ENCODE assay signal across 8 cellular contexts in the genomic region with DNA sequence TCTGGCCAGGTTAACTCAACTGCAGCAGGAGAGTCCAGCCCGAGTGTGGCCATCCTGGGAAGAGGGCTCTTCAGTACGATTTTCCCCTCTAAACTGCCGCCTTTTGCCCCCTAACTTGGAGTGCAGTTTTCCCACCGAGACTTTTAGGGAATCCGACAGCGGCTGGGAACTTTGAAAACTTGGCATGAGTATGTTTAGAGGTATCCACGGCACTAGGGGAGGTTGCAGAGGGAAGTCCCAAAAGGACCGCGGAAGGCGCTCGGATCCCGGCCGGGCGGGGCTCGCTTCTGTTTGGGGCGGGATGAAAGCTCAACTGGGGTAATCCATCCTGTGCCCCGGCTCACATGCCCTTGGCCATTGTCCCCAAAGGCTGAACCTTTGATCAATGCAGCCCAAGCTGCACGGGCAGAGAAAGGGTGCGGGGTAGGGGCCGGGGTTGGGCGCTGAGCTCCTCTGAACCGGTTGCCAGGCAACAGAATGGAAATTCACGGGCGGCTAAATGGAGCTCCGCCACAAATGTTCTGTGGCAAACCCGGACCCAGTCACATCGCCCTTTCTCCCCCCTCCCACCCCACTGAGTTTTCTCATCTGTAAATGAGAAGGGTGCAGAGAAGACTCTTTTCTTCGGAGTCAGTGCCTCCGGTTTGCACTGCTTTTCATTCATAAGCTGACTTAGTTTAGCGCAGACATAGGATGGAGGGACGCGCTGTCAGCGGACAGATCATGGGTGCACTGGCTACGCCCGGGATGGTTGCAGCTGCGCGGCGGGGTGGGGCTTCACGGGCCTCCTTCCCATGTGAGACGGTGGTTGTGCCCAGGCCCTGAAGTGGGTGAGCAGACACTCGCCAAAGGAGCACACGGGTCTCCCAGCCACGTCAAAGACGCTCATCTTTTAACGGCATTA. TPM values are rescaled to one million over a fixed set of nuclear protein-coding genes. Genes with fewer than 3 reads are reported as not detected.
DNase-seq lines count a peak whose midpoint lies in the region; ATAC-seq, FAIRE-seq and TF ChIP-seq lines count a peak whose summit lies in the region.

No MANE protein-coding gene starts in this region.

- intact Hi-C loops in Calu3 (cut with micrococcal nuclease; ENCODE audit: unreplicated experiment) (loop anchor here (10.0 kb wide), 1 partner anchor 157 kb away; no protein-coding TSS in a partner anchor), head of caudate nucleus (cut with DNase I) (loop anchor here (5.0 kb wide), 1 partner anchor 184 kb away; the partner anchor contains the start of gene TXNDC5), pancreas (cut with DNase I) (loop anchor here in 2 of 3 donors (10.0 kb wide), 1 partner anchor 277 kb away; no protein-coding TSS in a partner anchor)

- peaks cover 0 to 19% (median 1%) of the 10 kb centered on the region in 4 donors for H3K27me3 ChIP-seq in pancreas

- H3K27me3 Mint-ChIP-seq in Calu3 (ENCODE audit: unreplicated experiment), result peaks cover 54% of the 10 kb centered on the region
- H3K27me3 Mint-ChIP-seq in activated CD8-positive, alpha-beta T cell treated with anti-CD3 and anti-CD28 coated beads, Interleukin-2, amount 10 ng/mL, durations not matched to agents 7 days and 5 days (ENCODE audit: low read depth), result peaks cover 73% of the 10 kb centered on the region

- peaks cover 7% of the 10 kb centered on the region for H3K36me3 Mint-ChIP-seq in Calu3 (ENCODE audit: insufficient read depth, unreplicated experiment)
- H3K36me3 Mint-ChIP-seq in activated CD8-positive, alpha-beta T cell treated with anti-CD3 and anti-CD28 coated beads, Interleukin-2, amount 10 ng/mL, durations not matched to agents 7 days and 5 days (ENCODE audit: low read depth), result no peaks in the 10 kb centered on the region

- no peak overlapping the region for H3K27ac Mint-ChIP-seq in Calu3 (ENCODE audit: unreplicated experiment)
- H3K27ac Mint-ChIP-seq in activated CD8-positive, alpha-beta T cell treated with anti-CD3 and anti-CD28 coated beads, Interleukin-2, amount 10 ng/mL, durations not matched to agents 7 days and 5 days, result peak overlapping the region; percentile 55

- no peaks in the 10 kb centered on the region for H3K4me1 Mint-ChIP-seq in Calu3 (ENCODE audit: low read depth, unreplicated experiment)
- peaks cover 23% of the 10 kb centered on the region for H3K4me1 Mint-ChIP-seq in activated CD8-positive, alpha-beta T cell treated with anti-CD3 and anti-CD28 coated beads, Interleukin-2, amount 10 ng/mL, durations not matched to agents 7 days and 5 days (ENCODE audit: low read depth)

- POLR2A ChIA-PET in activated CD8-positive, alpha-beta T cell treated with anti-CD3 and anti-CD28 coated beads, Interleukin-2, amount 10 ng/mL, durations not matched to agents 7 days and 5 days (lab: Charles Lee), result no interaction called here

- TF ChIP-seq CTCF in Calu3 (IDR thresholded peaks at IDR 0.05; ENCODE audit: unreplicated experiment) (no peak), pancreas (IDR thresholded peaks at IDR 0.05) (no peak)

- DNase-seq in Calu3, result peak; percentile 1
- DNase-seq in activated CD8-positive, alpha-beta T cell treated with anti-CD3 and anti-CD28 coated beads, Interleukin-2, amount 10 ng/mL, durations not matched to agents 7 days and 5 days, result peak; percentile 24
- peak; percentile 33 to 80 (median 62) for DNase-seq in head of caudate nucleus
- peak in 4 of 6 donors; percentile 12 to 64 (median 36) for DNase-seq in pancreas
- DNase-seq in dedifferentiated amniotic fluid mesenchymal stem cell (ENCODE audit: extremely low spot score), result no peak

- H3K4me1 ChIP-seq in pancreas, result peaks cover 12 to 15% (median 13%) of the 10 kb centered on the region in 3 donors

- H3K9me3 Mint-ChIP-seq in Calu3 (ENCODE audit: low read depth, unreplicated experiment), result no peaks in the 10 kb centered on the region
- H3K9me3 Mint-ChIP-seq in activated CD8-positive, alpha-beta T cell treated with anti-CD3 and anti-CD28 coated beads, Interleukin-2, amount 10 ng/mL, durations not matched to agents 7 days and 5 days (ENCODE audit: insufficient read depth), result no peaks in the 10 kb centered on the region

- H3K27ac ChIP-seq in pancreas, result no peak overlapping the region

- H3K4me3 ChIP-seq in pancreas, result peak overlapping the region in 2 of 4 donors; percentile 48 to 68

- peak; percentile 31 for ATAC-seq in HG03159 (IDR thresholded peaks at IDR 0.05; ENCODE audit: unreplicated experiment)
- ATAC-seq in activated CD8-positive, alpha-beta T cell treated with anti-CD3 and anti-CD28 coated beads, Interleukin-2, amount 10 ng/mL, durations not matched to agents 7 days and 5 days, result peak; percentile 20
- ATAC-seq in pancreas, result no peak
- no peak for ATAC-seq in HG03521 (IDR thresholded peaks at IDR 0.05; ENCODE audit: unreplicated experiment)
- ATAC-seq in GM18861 (IDR thresholded peaks at IDR 0.05; ENCODE audit: unreplicated experiment), result no peak

- BruUV-seq in Calu3 (replicated peaks; lab: Mats Ljungman, UMichigan), result no TSS peak

- H3K4me3 Mint-ChIP-seq in Calu3 (ENCODE audit: low read depth, unreplicated experiment), result peak overlapping the region; percentile 59
- peak overlapping the region; percentile 40 for H3K4me3 Mint-ChIP-seq in activated CD8-positive, alpha-beta T cell treated with anti-CD3 and anti-CD28 coated beads, Interleukin-2, amount 10 ng/mL, durations not matched to agents 7 days and 5 days

- no peak for FAIRE-seq in pancreas (lab: Jason Lieb, UNC)

- H3K36me3 ChIP-seq in pancreas, result no peaks in the 10 kb centered on the region

- 3% methylated on average over 45 of the region's 45 CpGs for whole genome bisulfite sequencing in pancreas, 2 donors

- CTCF ChIA-PET in Calu3 (lab: Charles Lee), result interaction anchor here (0.6 kb wide), 1 partner anchor 20 kb away, joined by 3 read pairs; no protein-coding TSS in a partner anchor
- CTCF ChIA-PET in activated CD8-positive, alpha-beta T cell treated with anti-CD3 and anti-CD28 coated beads, Interleukin-2, amount 10 ng/mL, durations not matched to agents 7 days and 5 days (lab: Charles Lee), result interaction anchor here (1.3 kb wide), 1 partner anchor 117 kb away, joined by 3 read pairs; no protein-coding TSS in a partner anchor

- no peaks in the 10 kb centered on the region for H3K9me3 ChIP-seq in pancreas

RNA-seq across cellular contexts. Expression of gene BMP6, which starts 2.3 kb away (rescaled TPM):
- total RNA-seq in Calu3 (2022) (0.17 and 0.27 TPM in 2 replicates), pancreas (under 1 TPM; 0.09 to 0.69 (median 0.31) TPM)
- not detected for total RNA-seq in activated CD8-positive, alpha-beta T cell treated with anti-CD3 and anti-CD28 coated beads, Interleukin-2, amount 10 ng/mL, durations not matched to agents 7 days and 5 days
- polyA plus RNA-seq in pancreas, result under 1 TPM; 0.40 to 0.42 TPM

Comparison
In these comparisons a context has a peak if more than half of its experiments do, and no peak if none do; other contexts are left out.
1. ATAC-seq: peak in HG03159 (single experiment) and activated CD8-positive, alpha-beta T cell treated with anti-CD3 and anti-CD28 coated beads, Interleukin-2, amount 10 ng/mL, durations not matched to agents 7 days and 5 days (single experiment); none in pancreas (0 of 4), HG03521 (single experiment) and GM18861 (single experiment).